Comparison of ENCODE assay signal across 5 cellular contexts in genomic region chr15:32347037-32347436, GRCh38. TPM values are rescaled to one million over a fixed set of nuclear protein-coding genes. Genes with fewer than 3 reads are reported as not detected.
"Had no signal": no experiment of that assay in that cellular context is flagged by ENCODE, and none has a peak within 500 bp of the region (broad histone marks: within the 10 kb centered on the region; RNA-seq: fewer than 3 reads in every experiment).

No MANE protein-coding gene starts in this region.

RNA-seq across cellular contexts. Expression of gene GOLGA8K, which starts 56.1 kb away (rescaled TPM):
- total RNA-seq: MCF 10A, OCI-LY7, PC-9, Right ventricle myocardium inferior had no signal
- polyA plus RNA-seq: IgD-negative memory B cell had no signal
